Comparison of ENCODE assay signal across 8 cellular contexts in genomic region chr4:183876268-183876934, GRCh38. TPM values are rescaled to one million over a fixed set of nuclear protein-coding genes. Genes with fewer than 3 reads are reported as not detected.
DNase-seq lines count a peak whose midpoint lies in the region; ATAC-seq and TF ChIP-seq lines count a peak whose summit lies in the region.

No MANE protein-coding gene starts in this region.

- H3K4me1 ChIP-seq in Panc1 (ENCODE audit: control insufficient read depth, insufficient read depth, low read length) = no peaks in the 10 kb centered on the region
- H3K4me1 ChIP-seq in foreskin keratinocyte = no peaks in the 10 kb centered on the region

- no peaks in the 10 kb centered on the region for H3K36me3 ChIP-seq in Panc1 (ENCODE audit: control insufficient read depth, insufficient read depth, low read length)

- H3K4me3 ChIP-seq in Panc1 (ENCODE audit: low read depth in 2 of 2, low read length in 2 of 2) = peak overlapping the region; percentile 24 to 34

- no peaks in the 10 kb centered on the region for H3K9me3 ChIP-seq in Panc1 (ENCODE audit: control insufficient read depth, insufficient read depth, low read depth, low read length)

- TF ChIP-seq CTCF in Panc1 (IDR thresholded peaks at IDR 0.05) (no peak), foreskin keratinocyte (conservative IDR thresholded peaks at IDR 0.05) (no peak)

- CTCF ChIA-PET in Panc1 (lab: Charles Lee) = no interaction called here

- H3K27ac ChIP-seq in Panc1 (ENCODE audit: low read length) (0 out of 2 replicates have a peak overlapping the region, but pooled peaks have one; percentile 23), foreskin keratinocyte (no peak overlapping the region)

- DNase-seq in EL (peak; percentile 15), Panc1 (ENCODE audit: low read depth, low spot score) (no peak), foreskin keratinocyte (peak; percentile 61 to 83), putamen (ENCODE audit: low spot score) (peak; percentile 28), retina (no peak)

- ATAC-seq in Panc1 (peak; percentile 62), foreskin keratinocyte (peak; percentile 84), HG03460 (IDR thresholded peaks at IDR 0.05; ENCODE audit: unreplicated experiment) (no peak), GM21717 (IDR thresholded peaks at IDR 0.05; ENCODE audit: unreplicated experiment) (no peak), HG03521 (IDR thresholded peaks at IDR 0.05; ENCODE audit: unreplicated experiment) (no peak)

- in situ Hi-C loops in Panc1 (cut with HindIII; ENCODE audit: low pct_unique_long_range_greater_than_20kb, low sequenced_read_pairs) = no loop called here

- POLR2A ChIA-PET in Panc1 (lab: Charles Lee) = no interaction called here

- no peaks in the 10 kb centered on the region for H3K27me3 ChIP-seq in Panc1 (ENCODE audit: control insufficient read depth, insufficient read depth, low read length)
- H3K27me3 ChIP-seq in foreskin keratinocyte = peaks cover 8% of the 10 kb centered on the region

- BruUV-seq in Panc1 (replicated peaks; lab: Mats Ljungman, UMichigan) = no TSS peak

- intact Hi-C loops in Panc1 (cut with micrococcal nuclease; ENCODE audit: unreplicated experiment) = no loop called here

RNA-seq across cellular contexts. Expression of gene STOX2, which starts 28.7 kb away (rescaled TPM):
- total RNA-seq in Panc1 (2021; ENCODE audit: unreplicated experiment) = 10.6 TPM
- polyA plus RNA-seq in Panc1 (2012; ENCODE audit: insufficient read length) = 7.0 TPM
- total RNA-seq in foreskin keratinocyte = 0.75 and 0.99 TPM in 2 replicates
- 0.14 and 0.24 TPM in 2 replicates for polyA plus RNA-seq in foreskin keratinocyte

Comparison
In these comparisons a context has a peak if more than half of its experiments do, and no peak if none do; other contexts are left out.
1. DNase-seq: peak in EL (single experiment), foreskin keratinocyte (2 of 2) and putamen (single experiment); none in Panc1 (single experiment) and retina (single experiment).
2. ATAC-seq: peak in Panc1 (single experiment) and foreskin keratinocyte (single experiment); none in HG03460 (single experiment), GM21717 (single experiment) and HG03521 (single experiment).